Comparison of ENCODE assay signal across 11 cellular contexts in the genomic region with DNA sequence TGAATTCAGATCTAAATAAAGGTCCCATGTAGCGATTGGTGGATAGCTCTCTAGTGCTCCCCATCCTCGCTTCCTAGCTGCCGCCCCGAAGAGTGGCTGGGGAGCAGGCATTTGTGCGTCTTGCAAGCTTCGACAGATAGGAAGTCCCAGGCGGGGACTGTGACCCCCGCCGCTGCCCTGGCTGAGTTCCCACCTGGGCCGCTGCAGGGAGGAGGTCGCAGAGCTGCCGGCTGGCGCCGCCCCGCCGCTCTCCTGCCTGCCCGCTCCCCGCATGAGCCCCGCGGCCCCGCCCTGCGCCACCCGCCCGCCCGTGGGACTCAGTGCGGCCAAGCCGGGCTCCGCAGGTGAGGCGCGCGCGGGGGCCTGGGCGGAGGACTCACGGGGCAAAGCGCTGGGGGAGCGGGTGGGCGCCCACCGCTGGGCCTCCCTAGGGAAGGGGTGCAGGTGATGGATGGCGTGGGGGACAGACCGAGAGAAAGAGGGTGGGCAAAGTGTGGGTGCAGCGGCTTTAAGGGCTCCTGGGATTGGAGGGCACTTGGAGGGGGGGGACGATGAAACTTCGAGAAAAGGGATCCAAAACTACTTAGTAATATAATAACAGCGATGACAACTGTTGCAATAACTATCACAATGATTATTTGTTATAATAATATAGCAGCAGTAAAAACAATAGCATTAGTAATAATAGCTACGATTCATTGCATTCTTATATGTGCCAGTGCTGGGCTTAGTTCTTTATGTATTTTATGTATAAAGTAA. TPM values are rescaled to one million over a fixed set of nuclear protein-coding genes. Genes with fewer than 3 reads are reported as not detected.
DNase-seq lines count a peak whose midpoint lies in the region; ATAC-seq and TF ChIP-seq lines count a peak whose summit lies in the region.
"Had no signal": no experiment of that assay in that cellular context is flagged by ENCODE, and none has a peak within 500 bp of the region (broad histone marks: within the 10 kb centered on the region; RNA-seq: fewer than 3 reads in every experiment).

A gene (plus strand): TSS at position 80 of the 759 bp plus-strand sequence. CDS start 14,547 bp downstream, outside the sequence.

- H3K36me3 ChIP-seq in transverse colon = no peaks in the 10 kb centered on the region
- H3K36me3 ChIP-seq: brain microvascular endothelial cell had no signal

- peak; percentile 70 for DNase-seq in activated effector memory CD4-positive, alpha-beta T cell treated with anti-CD3 and anti-CD28 coated beads, Interleukin-2, amount 50 U/mL, for 16 hours
- no peak for DNase-seq in activated effector memory CD4-positive, alpha-beta T cell treated with Interleukin-2 at 50 U/mL for 16 hours
- DNase-seq in activated gamma-delta T cell treated with Interleukin-2 at 50 U/mL for 16 hours (peak; percentile 21), iPS-NIHi7 (ENCODE audit: extremely low spot score) (peak; percentile 64), transverse colon (peak; percentile 23), NCI-H774 (lab: John Stamatoyannopoulos, UW) (no peak), NCI-H1436 treated with DMSO at 0.1 percent for 48 hours (lab: John Stamatoyannopoulos, UW) (no peak)
- DNase-seq: brain microvascular endothelial cell, KG1 had no signal

- no peak for TF ChIP-seq POLR2A in transverse colon (IDR thresholded peaks at IDR 0.05)

- peak within 1 kb of the TSS in 2 of 4 donors; percentile 27 to 40 for H3K4me3 ChIP-seq in transverse colon

- ATAC-seq in GM21825 (IDR thresholded peaks at IDR 0.05; ENCODE audit: unreplicated experiment) = no peak

- H3K27me3 ChIP-seq in transverse colon = peaks cover 27% of the 10 kb centered on the region
- H3K27me3 ChIP-seq: brain microvascular endothelial cell had no signal

- WGBS in transverse colon (ENCODE audit: low coverage in 1 of 2), 2 donors = 16 to 38% methylated on average over 7 to 39 of the region's 45 CpGs

- H3K9me3 ChIP-seq in transverse colon = no peaks in the 10 kb centered on the region

- H3K27ac ChIP-seq in transverse colon = no peak within 1 kb of the TSS
- H3K27ac ChIP-seq: brain microvascular endothelial cell had no signal

- no peak for TF ChIP-seq EP300 in transverse colon (IDR thresholded peaks at IDR 0.05; ENCODE audit: low read depth)

- intact Hi-C loops in transverse colon (cut with DNase I; ENCODE audit: low total_unique reads) = no loop called here

- H3K4me1 ChIP-seq in transverse colon = peaks cover 0 to 8% (median 4%) of the 10 kb centered on the region in 4 donors

- TF ChIP-seq CTCF in transverse colon (IDR thresholded peaks at IDR 0.05) = no peak

- in situ Hi-C loops in transverse colon (cut with MboI; ENCODE audit: low pct_ligation_motif_present in 1 of 4, low pct_unique_long_range_greater_than_20kb in 1 of 4, low sequenced_read_pairs in 3 of 4) = no loop called here

RNA-seq across cellular contexts. Expression of the gene that starts here (rescaled TPM):
- under 1 TPM in 1 of 4 donors, not detected in 3; 0.32 TPM for total RNA-seq in transverse colon
- total RNA-seq: Daoy had no signal

Comparison
In these comparisons a context has a peak if more than half of its experiments do, and no peak if none do; other contexts are left out.
1. DNase-seq: peak in activated effector memory CD4-positive, alpha-beta T cell treated with anti-CD3 and anti-CD28 coated beads, Interleukin-2, amount 50 U/mL, for 16 hours (single experiment), activated gamma-delta T cell treated with Interleukin-2 at 50 U/mL for 16 hours (single experiment) and iPS-NIHi7 (single experiment); none in activated effector memory CD4-positive, alpha-beta T cell treated with Interleukin-2 at 50 U/mL for 16 hours (single experiment), NCI-H774 (single experiment) and NCI-H1436 treated with DMSO at 0.1 percent for 48 hours (single experiment).
2. Peak in DNase-seq in transverse colon; RNA of the gene not detected or under 1 TPM.